Comparison of ENCODE assay signal across 19 cellular contexts in genomic region chr1:201764166-201764565, GRCh38.
DNase-seq lines count a peak whose midpoint lies in the region; ATAC-seq and TF ChIP-seq lines count a peak whose summit lies in the region.
"Had no signal": no experiment of that assay in that cellular context is flagged by ENCODE, and none has a peak within 500 bp of the region (broad histone marks: within the 10 kb centered on the region; RNA-seq: fewer than 3 reads in every experiment).

No MANE protein-coding gene starts in this region.

- H3K4me1 ChIP-seq in heart right ventricle (peaks cover 17 to 99% (median 92%) of the 10 kb centered on the region in 9 donors), RWPE2 (ENCODE audit: insufficient read depth, poor library complexity, severe bottlenecking) (peaks cover 33% of the 10 kb centered on the region)

- DNase-seq in heart right ventricle: no peak
- DNase-seq in cardiac septum (ENCODE audit: low spot score): no peak
- no peak for DNase-seq in RWPE2 (ENCODE audit: low spot score)
- no peak for DNase-seq in nephron progenitor cell
- no peak for DNase-seq in NCI-H510A (lab: John Stamatoyannopoulos, UW)
- DNase-seq in activated naive CD8-positive, alpha-beta T cell treated with anti-CD3 and anti-CD28 coated beads, Interleukin-2, amount 50 U/mL, for 24 hours: no peak
- no peak for DNase-seq in EL
- DNase-seq: activated CD4-positive, alpha-beta T cell treated with anti-CD3 and anti-CD28 coated beads, Interleukin-2, amount 50 U/mL, for 48 hours; activated T-cell treated with anti-CD3 and anti-CD28 coated beads for 4 hours; AML-193; COR-L47; cortex of kidney; H7; Right ventricle myocardium superior; upper lobe of right lung had no signal

- peaks cover 66% of the 10 kb centered on the region for H3K4me1 Mint-ChIP-seq in nephron progenitor cell
- no peaks in the 10 kb centered on the region for H3K4me1 Mint-ChIP-seq in activated naive CD8-positive, alpha-beta T cell treated with anti-CD3 and anti-CD28 coated beads, Interleukin-2, amount 50 U/mL, for 24 hours
- H3K4me1 Mint-ChIP-seq: stimulated activated memory B cell treated with anti-CD40 and anti-IgM and Interleukin-4, amounts not matched to agents 10 μg/mL and 1 μg/mL and 100 μg/mL, for 72 hours had no signal

- H3K36me3 Mint-ChIP-seq in nephron progenitor cell (ENCODE audit: low read depth): peaks cover 17% of the 10 kb centered on the region
- H3K36me3 Mint-ChIP-seq in activated naive CD8-positive, alpha-beta T cell treated with anti-CD3 and anti-CD28 coated beads, Interleukin-2, amount 50 U/mL, for 24 hours (ENCODE audit: low read depth): no peaks in the 10 kb centered on the region
- H3K36me3 Mint-ChIP-seq: IgD-negative memory B cell; mesothelial cell of epicardium; stimulated activated memory B cell treated with anti-CD40 and anti-IgM and Interleukin-4, amounts not matched to agents 10 μg/mL and 1 μg/mL and 100 μg/mL, for 72 hours had no signal

- H3K4me3 Mint-ChIP-seq in nephron progenitor cell: no peak overlapping the region
- H3K4me3 Mint-ChIP-seq in activated naive CD8-positive, alpha-beta T cell treated with anti-CD3 and anti-CD28 coated beads, Interleukin-2, amount 50 U/mL, for 24 hours: no peak overlapping the region
- H3K4me3 Mint-ChIP-seq: IgD-negative memory B cell; mesothelial cell of epicardium; stimulated activated memory B cell treated with anti-CD40 and anti-IgM and Interleukin-4, amounts not matched to agents 10 μg/mL and 1 μg/mL and 100 μg/mL, for 72 hours had no signal

- 59 to 77% methylated on average over 4 of the region's 4 CpGs for WGBS in heart right ventricle, 2 donors

- H3K27me3 Mint-ChIP-seq in nephron progenitor cell (ENCODE audit: low read depth, poor library complexity): no peaks in the 10 kb centered on the region
- no peaks in the 10 kb centered on the region for H3K27me3 Mint-ChIP-seq in activated naive CD8-positive, alpha-beta T cell treated with anti-CD3 and anti-CD28 coated beads, Interleukin-2, amount 50 U/mL, for 24 hours
- H3K27me3 Mint-ChIP-seq: stimulated activated memory B cell treated with anti-CD40 and anti-IgM and Interleukin-4, amounts not matched to agents 10 μg/mL and 1 μg/mL and 100 μg/mL, for 72 hours had no signal

- H3K27me3 ChIP-seq in heart right ventricle (no peaks in the 10 kb centered on the region), RWPE2 (ENCODE audit: insufficient read depth, poor library complexity, severe bottlenecking) (no peaks in the 10 kb centered on the region)
- H3K27me3 ChIP-seq: upper lobe of right lung had no signal

- H3K9me3 ChIP-seq in heart right ventricle (no peaks in the 10 kb centered on the region), RWPE2 (ENCODE audit: severe bottlenecking) (no peaks in the 10 kb centered on the region)
- H3K9me3 ChIP-seq: upper lobe of right lung had no signal

- ATAC-seq in heart right ventricle: no peak
- ATAC-seq in RWPE2 (ENCODE audit: low read depth): no peak
- ATAC-seq in activated naive CD8-positive, alpha-beta T cell treated with anti-CD3 and anti-CD28 coated beads, Interleukin-2, amount 50 U/mL, for 24 hours: no peak
- ATAC-seq: stimulated activated memory B cell treated with anti-CD40 and anti-IgM and Interleukin-4, amounts not matched to agents 10 μg/mL and 1 μg/mL and 100 μg/mL, for 72 hours; upper lobe of right lung had no signal

- H3K9me3 Mint-ChIP-seq in nephron progenitor cell: no peaks in the 10 kb centered on the region
- H3K9me3 Mint-ChIP-seq in activated naive CD8-positive, alpha-beta T cell treated with anti-CD3 and anti-CD28 coated beads, Interleukin-2, amount 50 U/mL, for 24 hours: no peaks in the 10 kb centered on the region
- H3K9me3 Mint-ChIP-seq: IgD-negative memory B cell; mesothelial cell of epicardium; stimulated activated memory B cell treated with anti-CD40 and anti-IgM and Interleukin-4, amounts not matched to agents 10 μg/mL and 1 μg/mL and 100 μg/mL, for 72 hours had no signal

- no peaks in the 10 kb centered on the region for H3K36me3 ChIP-seq in heart right ventricle
- peaks cover 28% of the 10 kb centered on the region; the same call in 1 of the 2 replicates for H3K36me3 ChIP-seq in RWPE2 (ENCODE audit: low read depth)
- H3K36me3 ChIP-seq: upper lobe of right lung had no signal

- intact Hi-C loops in heart right ventricle (cut with DNase I): no loop called here
- intact Hi-C loops in cardiac septum (cut with DNase I): no loop called here

- H3K27ac ChIP-seq in heart right ventricle (peak overlapping the region in 7 of 10 donors; percentile 38 to 70 (median 56)), RWPE2 (ENCODE audit: poor library complexity, severe bottlenecking) (peak overlapping the region; percentile 55)
- H3K27ac ChIP-seq: upper lobe of right lung, VCaP had no signal

- H3K27ac Mint-ChIP-seq in nephron progenitor cell: peak overlapping the region; percentile 76
- H3K27ac Mint-ChIP-seq in activated naive CD8-positive, alpha-beta T cell treated with anti-CD3 and anti-CD28 coated beads, Interleukin-2, amount 50 U/mL, for 24 hours: no peak overlapping the region
- H3K27ac Mint-ChIP-seq: stimulated activated memory B cell treated with anti-CD40 and anti-IgM and Interleukin-4, amounts not matched to agents 10 μg/mL and 1 μg/mL and 100 μg/mL, for 72 hours had no signal

- TF ChIP-seq CTCF in heart right ventricle (IDR thresholded peaks at IDR 0.05) (no peak), RWPE2 (IDR thresholded peaks at IDR 0.05; ENCODE audit: poor library complexity, severe bottlenecking) (no peak), nephron progenitor cell (IDR thresholded peaks at IDR 0.05) (no peak)

- H3K4me3 ChIP-seq in heart right ventricle: no peak overlapping the region
- H3K4me3 ChIP-seq in RWPE2 (ENCODE audit: severe bottlenecking): no peak overlapping the region
- H3K4me3 ChIP-seq: upper lobe of right lung had no signal
